In genomic region chr7:158506626-158507025, GRCh38 we compare ENCODE assay signal across 6 cellular contexts.
"Had no signal": no experiment of that assay in that cellular context is flagged by ENCODE, and none has a peak within 500 bp of the region (broad histone marks: within the 10 kb centered on the region; RNA-seq: fewer than 3 reads in every experiment).

No MANE protein-coding gene starts in this region.

- DNase-seq: H7, IMR-90 had no signal

- ATAC-seq: GM23338, HCT116, K562 had no signal

- H2AFZ ChIP-seq: GM23338 had no signal

- H3K4me1 ChIP-seq: HAP-1 had no signal

- H3K4me3 ChIP-seq: GM23338, HAP-1, K562 had no signal

- H3K27ac Mint-ChIP-seq: GM23338 had no signal

- H3K9me3 ChIP-seq: HAP-1 had no signal

- H3K36me3 ChIP-seq: HAP-1 had no signal

- H3K4me2 ChIP-seq: GM23338 had no signal

- H3K4me1 Mint-ChIP-seq: GM23338 had no signal

- H3K4me3 Mint-ChIP-seq: GM23338 had no signal
